ENCODE assay signal across 8 cellular contexts in the genomic region with DNA sequence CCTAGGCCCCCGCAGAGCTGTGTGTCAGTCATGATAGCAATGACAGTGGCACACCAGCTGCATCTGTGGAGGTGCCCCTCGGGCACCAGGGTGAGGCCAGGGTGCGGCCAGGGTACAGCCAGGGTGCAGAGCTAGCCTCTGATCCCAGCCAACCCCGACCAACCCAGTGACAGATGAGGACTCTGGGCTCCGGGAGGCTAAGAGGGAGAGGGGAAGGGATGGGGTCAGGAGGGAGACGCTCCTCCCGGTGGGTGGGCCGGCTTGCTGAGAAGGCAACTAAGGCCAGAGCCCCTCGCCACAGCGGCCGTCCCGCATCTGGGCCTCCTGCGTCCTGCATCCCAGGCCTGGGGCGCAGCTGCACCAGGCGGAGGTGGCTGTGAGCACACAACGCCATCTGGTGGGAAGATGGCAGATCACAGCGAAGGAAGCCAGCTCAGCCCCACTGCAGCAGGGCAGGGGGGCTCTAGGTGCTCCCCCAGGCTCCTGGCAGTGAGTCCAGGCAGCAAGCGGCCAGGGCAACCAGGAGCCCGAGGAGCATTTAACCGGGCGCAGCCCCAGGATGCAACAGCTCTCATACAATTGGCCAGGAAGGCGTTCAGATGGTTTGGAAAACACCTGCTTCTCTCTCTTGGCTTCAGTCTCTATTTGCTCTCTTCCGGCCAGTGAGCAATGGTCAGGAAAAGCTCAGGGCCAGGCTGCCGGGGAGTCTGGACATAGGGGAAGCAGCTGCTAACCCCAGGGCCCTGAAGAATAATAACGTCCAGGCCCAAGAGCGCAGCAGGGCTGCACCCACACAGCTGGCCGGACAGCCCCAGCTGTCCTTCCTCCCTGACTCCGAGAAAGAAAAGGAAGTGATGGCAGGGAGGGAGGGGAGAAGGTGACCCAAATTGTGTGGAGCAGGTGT.
DNase-seq lines count a peak whose midpoint lies in the region; ATAC-seq and TF ChIP-seq lines count a peak whose summit lies in the region.

No MANE protein-coding gene starts in this region.

- no peaks in the 10 kb centered on the region for H3K9me3 Mint-ChIP-seq in CD8-positive, alpha-beta T cell
- H3K9me3 Mint-ChIP-seq in H9 = peaks cover 3 to 6% of the 10 kb centered on the region in 2 experiments; a peak in 3 of 5 replicates
- H3K9me3 Mint-ChIP-seq in stimulated activated memory B cell treated with anti-CD40 and anti-IgM and Interleukin-4, amounts not matched to agents 10 μg/mL and 1 μg/mL and 100 μg/mL, for 72 hours = peaks cover 7% of the 10 kb centered on the region

- H3K27ac ChIP-seq in CD8-positive, alpha-beta T cell (ENCODE audit: low read depth, low read length) = no peak overlapping the region
- no peak overlapping the region for H3K27ac ChIP-seq in H9 (ENCODE audit: insufficient read length, low read depth, low read length)
- no peak overlapping the region for H3K27ac ChIP-seq in body of pancreas

- H3K27ac Mint-ChIP-seq in CD8-positive, alpha-beta T cell = no peak overlapping the region
- peak overlapping the region in 1 of 3 experiments; percentile 82; a peak in 1 of 7 replicates for H3K27ac Mint-ChIP-seq in H9
- no peak overlapping the region for H3K27ac Mint-ChIP-seq in stimulated activated memory B cell treated with anti-CD40 and anti-IgM and Interleukin-4, amounts not matched to agents 10 μg/mL and 1 μg/mL and 100 μg/mL, for 72 hours

- H3K14ac ChIP-seq in H9 (ENCODE audit: insufficient read depth, low read length) = no peak overlapping the region

- no peak overlapping the region for H2BK15ac ChIP-seq in H9 (ENCODE audit: low read depth, low read length)

- no peak overlapping the region for H2BK5ac ChIP-seq in H9 (ENCODE audit: insufficient read length, low read length)

- H4K5ac ChIP-seq in H9 (ENCODE audit: insufficient read length, low read depth, low read length) = no peak overlapping the region

- no peaks in the 10 kb centered on the region for H4K20me1 ChIP-seq in H9 (ENCODE audit: control insufficient read depth, insufficient read depth, insufficient read length)

- no peaks in the 10 kb centered on the region for H3K27me3 ChIP-seq in CD8-positive, alpha-beta T cell (ENCODE audit: insufficient read depth, low read length)
- H3K27me3 ChIP-seq in H9 (ENCODE audit: insufficient read depth, low read length) = peaks cover 4% of the 10 kb centered on the region; the same call in 1 of the 2 replicates
- peaks cover 65% of the 10 kb centered on the region for H3K27me3 ChIP-seq in NT2/D1 (ENCODE audit: insufficient read depth, insufficient read length)
- H3K27me3 ChIP-seq in body of pancreas = no peaks in the 10 kb centered on the region

- peak; percentile 43 for TF ChIP-seq CTCF in CD8-positive, alpha-beta T cell (IDR thresholded peaks at IDR 0.05)
- TF ChIP-seq CTCF in H9 (conservative IDR thresholded peaks at IDR 0.05) = peak; percentile 88
- TF ChIP-seq CTCF in body of pancreas (IDR thresholded peaks at IDR 0.05) = peak; percentile 33 to 59 (median 50)

- ATAC-seq in CD8-positive, alpha-beta T cell = no peak
- ATAC-seq in body of pancreas = peak; percentile 55
- peak; percentile 46 for ATAC-seq in stimulated activated memory B cell treated with anti-CD40 and anti-IgM and Interleukin-4, amounts not matched to agents 10 μg/mL and 1 μg/mL and 100 μg/mL, for 72 hours
- ATAC-seq in HG02938 (IDR thresholded peaks at IDR 0.05; ENCODE audit: unreplicated experiment) = no peak
- no peak for ATAC-seq in GM21390 (IDR thresholded peaks at IDR 0.05; ENCODE audit: unreplicated experiment)

- peaks cover 6% of the 10 kb centered on the region for H3K27me3 Mint-ChIP-seq in CD8-positive, alpha-beta T cell (ENCODE audit: low read depth)
- peaks cover 48% of the 10 kb centered on the region for H3K27me3 Mint-ChIP-seq in H9 (ENCODE audit: low read depth)
- peaks cover 32% of the 10 kb centered on the region for H3K27me3 Mint-ChIP-seq in stimulated activated memory B cell treated with anti-CD40 and anti-IgM and Interleukin-4, amounts not matched to agents 10 μg/mL and 1 μg/mL and 100 μg/mL, for 72 hours

- CTCF ChIA-PET in CD8-positive, alpha-beta T cell (lab: Charles Lee) = interaction anchor here (0.7 to 1.4 kb wide), 5 partner anchors 8 to 1686 kb away, joined by 3 to 7 read pairs (median 4); no protein-coding TSS in a partner anchor

- no peaks in the 10 kb centered on the region for H3K79me2 ChIP-seq in H9 (ENCODE audit: insufficient read depth, low read length)

- POLR2A ChIA-PET in CD8-positive, alpha-beta T cell (lab: Charles Lee) = no interaction called here

- intact Hi-C loops in CD8-positive, alpha-beta T cell (cut with DNase I, micrococcal nuclease) = loop anchor here (2.0 to 10.0 kb wide), 3 partner anchors 1682 to 1842 kb away; no protein-coding TSS in a partner anchor
- intact Hi-C loops in body of pancreas (cut with DNase I) = no loop called here

- no peaks in the 10 kb centered on the region for H3K79me1 ChIP-seq in H9 (ENCODE audit: insufficient read depth, low read depth, low read length, poor library complexity, severe bottlenecking)

- H3K4me2 ChIP-seq in H9 (ENCODE audit: insufficient read depth, insufficient read length, low read length) = no peak overlapping the region

- H4K8ac ChIP-seq in H9 (replicated peaks; ENCODE audit: insufficient read length, low read depth, low read length) = no peak overlapping the region

- no peak for TF ChIP-seq POLR2A in body of pancreas (IDR thresholded peaks at IDR 0.05)

- H3K9me3 ChIP-seq in CD8-positive, alpha-beta T cell (ENCODE audit: low read length) = no peaks in the 10 kb centered on the region
- H3K9me3 ChIP-seq in H9 (ENCODE audit: control insufficient read depth, low read depth, low read length) = no peaks in the 10 kb centered on the region
- peaks cover 5% of the 10 kb centered on the region; the same call in 1 of the 2 replicates for H3K9me3 ChIP-seq in NT2/D1 (ENCODE audit: insufficient read depth, low read length)
- no peaks in the 10 kb centered on the region for H3K9me3 ChIP-seq in body of pancreas

- no peak overlapping the region for H2AK5ac ChIP-seq in H9 (ENCODE audit: insufficient read length, low read length)

- H3K36me3 ChIP-seq in CD8-positive, alpha-beta T cell (ENCODE audit: insufficient read depth, low read length) = no peaks in the 10 kb centered on the region
- H3K36me3 ChIP-seq in NT2/D1 (ENCODE audit: insufficient read depth, insufficient read length, low read length) = no peaks in the 10 kb centered on the region
- no peaks in the 10 kb centered on the region for H3K36me3 ChIP-seq in body of pancreas (replicated peaks in 1 of 2; ENCODE audit: insufficient read depth in 1 of 2, low read depth in 2 of 2)

- H3K9ac ChIP-seq in H9 (ENCODE audit: extremely low read depth, insufficient read length, low read length) = no peak overlapping the region
- no peak overlapping the region for H3K9ac ChIP-seq in NT2/D1 (ENCODE audit: insufficient read length, low read depth)

- no peak overlapping the region for H3K4me3 ChIP-seq in CD8-positive, alpha-beta T cell (ENCODE audit: low read depth, low read length)
- H3K4me3 ChIP-seq in NT2/D1 (ENCODE audit: insufficient read length, low read depth) = no peak overlapping the region
- no peak overlapping the region for H3K4me3 ChIP-seq in body of pancreas

- no CpG with 5 or more reads among the region's 28 CpGs for WGBS in H9 (ENCODE audit: extremely low coverage, insufficient read length, low lambda C conversion rate)
- WGBS in body of pancreas, 2 donors = 18 to 40% methylated on average over 6 to 28 of the region's 28 CpGs

- no peak overlapping the region for H2BK12ac ChIP-seq in H9 (ENCODE audit: insufficient read length, low read depth, low read length)

- H3K56ac ChIP-seq in H9 (ENCODE audit: insufficient read length, low read depth, low read length) = no peak overlapping the region

- DNase-seq in CD8-positive, alpha-beta T cell = peak in 2 of 7 experiments; percentile 14 to 52
- DNase-seq in H9 (peak; percentile 74), NT2/D1 (ENCODE audit: low read depth, low spot score) (peak; percentile 30), body of pancreas (peak; percentile 26 to 58 (median 40)), iris pigment epithelial cell (ENCODE audit: low read depth) (peak; percentile 29)

- H3K4ac ChIP-seq in H9 (ENCODE audit: low read depth, low read length) = no peak overlapping the region

- no peak overlapping the region for H3K4me3 Mint-ChIP-seq in CD8-positive, alpha-beta T cell
- no peak overlapping the region for H3K4me3 Mint-ChIP-seq in H9
- H3K4me3 Mint-ChIP-seq in stimulated activated memory B cell treated with anti-CD40 and anti-IgM and Interleukin-4, amounts not matched to agents 10 μg/mL and 1 μg/mL and 100 μg/mL, for 72 hours = no peak overlapping the region

- H4K91ac ChIP-seq in H9 (ENCODE audit: insufficient read length, low read depth, low read length) = no peak overlapping the region

- H2BK120ac ChIP-seq in H9 (ENCODE audit: low read depth, low read length, poor library complexity, severe bottlenecking) = no peak overlapping the region

- no peak overlapping the region for H3K23ac ChIP-seq in H9 (ENCODE audit: insufficient read length, low read depth, low read length)

- no peaks in the 10 kb centered on the region for H3K4me1 Mint-ChIP-seq in CD8-positive, alpha-beta T cell (ENCODE audit: low read depth)
- no peaks in the 10 kb centered on the region for H3K4me1 Mint-ChIP-seq in H9
- peaks cover 6% of the 10 kb centered on the region for H3K4me1 Mint-ChIP-seq in stimulated activated memory B cell treated with anti-CD40 and anti-IgM and Interleukin-4, amounts not matched to agents 10 μg/mL and 1 μg/mL and 100 μg/mL, for 72 hours

- H2BK20ac ChIP-seq in H9 (ENCODE audit: low read depth, low read length, poor library complexity, severe bottlenecking) = no peak overlapping the region

- no peaks in the 10 kb centered on the region for H3K4me1 ChIP-seq in CD8-positive, alpha-beta T cell (ENCODE audit: insufficient read depth, low read length)
- H3K4me1 ChIP-seq in H9 (ENCODE audit: insufficient read depth, low read length) (no peaks in the 10 kb centered on the region), NT2/D1 (ENCODE audit: insufficient read depth, insufficient read length) (peaks cover 3% of the 10 kb centered on the region), body of pancreas (peaks cover 4% of the 10 kb centered on the region)

- no peak overlapping the region for H3K18ac ChIP-seq in H9 (ENCODE audit: insufficient read length, low read depth, low read length)

- no peak overlapping the region for H2AFZ ChIP-seq in H9 (ENCODE audit: low read length)

- H3K36me3 Mint-ChIP-seq in CD8-positive, alpha-beta T cell = no peaks in the 10 kb centered on the region
- no peaks in the 10 kb centered on the region for H3K36me3 Mint-ChIP-seq in H9 (ENCODE audit: insufficient read depth in 1 of 3, low read depth in 3 of 3)
- H3K36me3 Mint-ChIP-seq in stimulated activated memory B cell treated with anti-CD40 and anti-IgM and Interleukin-4, amounts not matched to agents 10 μg/mL and 1 μg/mL and 100 μg/mL, for 72 hours = no peaks in the 10 kb centered on the region

- no peak overlapping the region for H3T11ph ChIP-seq in H9 (ENCODE audit: low read length)

- H3K23me2 ChIP-seq in H9 (ENCODE audit: insufficient read length, low read depth, low read length, poor library complexity, severe bottlenecking) = no peaks in the 10 kb centered on the region

Comparison
In these comparisons a context has a peak if more than half of its experiments do, and no peak if none do; other contexts are left out.
1. ATAC-seq: peak in body of pancreas (single experiment) and stimulated activated memory B cell treated with anti-CD40 and anti-IgM and Interleukin-4, amounts not matched to agents 10 μg/mL and 1 μg/mL and 100 μg/mL, for 72 hours (single experiment); none in CD8-positive, alpha-beta T cell (single experiment), HG02938 (single experiment) and GM21390 (single experiment).
2. Peak in every context shown above with its lines, with median percentiles within 50 percentile points of each other: CTCF ChIP-seq.